Comparison of ENCODE assay signal across 8 cellular contexts in the genomic region with DNA sequence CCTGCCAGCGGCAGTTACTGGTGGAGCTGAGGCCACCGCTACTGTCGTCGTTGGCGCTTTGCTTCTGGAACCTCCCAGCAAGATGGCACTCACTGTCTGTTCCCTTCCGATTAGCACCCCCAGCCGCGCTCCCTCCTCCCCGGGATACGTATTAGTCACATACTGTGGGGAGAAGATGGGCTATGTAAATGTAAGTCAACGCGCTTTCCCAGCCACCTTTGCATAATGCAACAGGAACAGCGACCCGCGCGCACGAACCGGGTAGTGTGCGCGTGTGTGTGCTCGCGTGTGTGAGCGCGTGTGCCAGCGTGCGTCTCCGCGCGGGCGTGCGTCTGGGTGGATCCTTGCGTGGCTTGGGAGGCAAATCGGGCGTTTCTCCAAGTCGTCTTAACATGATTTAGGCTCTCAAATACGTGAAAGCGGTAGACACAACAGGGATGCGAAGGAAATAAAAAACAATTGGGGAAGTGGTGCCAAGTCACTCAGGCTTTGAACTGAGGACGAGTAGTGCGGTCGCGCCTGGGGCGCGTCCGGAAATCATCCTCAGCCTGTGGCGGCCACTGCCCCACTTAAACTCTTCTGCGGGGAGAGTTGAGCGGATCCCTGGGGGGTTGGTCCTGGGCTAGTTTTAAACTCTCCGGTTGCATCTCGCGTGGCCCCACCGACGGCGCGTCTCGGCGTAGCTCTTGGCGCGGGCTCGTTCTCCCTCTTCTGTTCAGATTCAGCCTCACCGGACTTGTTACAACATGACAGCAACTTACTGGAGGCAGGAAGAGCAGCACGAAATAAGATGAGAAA. TPM values are rescaled to one million over a fixed set of nuclear protein-coding genes. Genes with fewer than 3 reads are reported as not detected.
DNase-seq lines count a peak whose midpoint lies in the region; ATAC-seq and TF ChIP-seq lines count a peak whose summit lies in the region.

No MANE protein-coding gene starts in this region.

- H3K4me3 ChIP-seq in RWPE2 (ENCODE audit: severe bottlenecking): peak overlapping the region; percentile 58
- peak overlapping the region; percentile 59 to 70 (median 60) for H3K4me3 ChIP-seq in esophagus muscularis mucosa

- H2BK5ac ChIP-seq in H9 (ENCODE audit: insufficient read length, low read length): no peak overlapping the region

- ATAC-seq in RWPE2 (ENCODE audit: low read depth) (peak; percentile 33), HG02870 (IDR thresholded peaks at IDR 0.05; ENCODE audit: unreplicated experiment) (no peak), GM19351 (IDR thresholded peaks at IDR 0.05; ENCODE audit: unreplicated experiment) (no peak), GM19328 (IDR thresholded peaks at IDR 0.05; ENCODE audit: unreplicated experiment) (no peak)

- H3K36me3 ChIP-seq in RWPE2 (ENCODE audit: low read depth) (no peaks in the 10 kb centered on the region), esophagus muscularis mucosa (no peaks in the 10 kb centered on the region)

- no peak overlapping the region for H2AK5ac ChIP-seq in H9 (ENCODE audit: insufficient read length, low read length)

- no peak overlapping the region for H3K18ac ChIP-seq in H9 (ENCODE audit: insufficient read length, low read depth, low read length)

- no peaks in the 10 kb centered on the region for H3K36me3 Mint-ChIP-seq in H9 (ENCODE audit: insufficient read depth in 1 of 3, low read depth in 3 of 3)

- H2BK120ac ChIP-seq in H9 (ENCODE audit: low read depth, low read length, poor library complexity, severe bottlenecking): no peak overlapping the region

- H3K14ac ChIP-seq in H9 (ENCODE audit: insufficient read depth, low read length): no peak overlapping the region

- H3K4me2 ChIP-seq in H9 (ENCODE audit: insufficient read depth, insufficient read length, low read length): peak overlapping the region; percentile 73

- H3K79me2 ChIP-seq in H9 (ENCODE audit: insufficient read depth, low read length): no peaks in the 10 kb centered on the region

- no peak for TF ChIP-seq POLR2A in esophagus muscularis mucosa (IDR thresholded peaks at IDR 0.05; ENCODE audit: low read depth)

- no peak overlapping the region for H4K91ac ChIP-seq in H9 (ENCODE audit: insufficient read length, low read depth, low read length)

- peak; percentile 78 for DNase-seq in H9
- DNase-seq in RWPE2 (ENCODE audit: low spot score): peak; percentile 86
- DNase-seq in esophagus muscularis mucosa (ENCODE audit: extremely low spot score): no peak
- DNase-seq in midbrain (lab: John Stamatoyannopoulos, UW): peak; percentile 8
- DNase-seq in ureter (ENCODE audit: low spot score): peak; percentile 68

- peaks cover 2 to 5% of the 10 kb centered on the region in 2 experiments; a peak in 2 of 5 replicates for H3K9me3 Mint-ChIP-seq in H9

- H2BK12ac ChIP-seq in H9 (ENCODE audit: insufficient read length, low read depth, low read length): no peak overlapping the region

- intact Hi-C loops in esophagus muscularis mucosa (cut with DNase I): no loop called here

- no peak overlapping the region for H3K56ac ChIP-seq in H9 (ENCODE audit: insufficient read length, low read depth, low read length)

- TF ChIP-seq CTCF in H9 (conservative IDR thresholded peaks at IDR 0.05): no peak
- peak; percentile 77 for TF ChIP-seq CTCF in RWPE2 (IDR thresholded peaks at IDR 0.05; ENCODE audit: poor library complexity, severe bottlenecking)
- peak in 2 of 3 experiments; percentile 3 to 15 for TF ChIP-seq CTCF in esophagus muscularis mucosa (IDR thresholded peaks at IDR 0.05)

- no peak overlapping the region for H3K27ac ChIP-seq in H9 (ENCODE audit: insufficient read length, low read depth, low read length)
- peak overlapping the region; percentile 85 for H3K27ac ChIP-seq in RWPE2 (ENCODE audit: poor library complexity, severe bottlenecking)
- peak overlapping the region; percentile 62 to 75 (median 70) for H3K27ac ChIP-seq in esophagus muscularis mucosa (replicated peaks in 1 of 4)

- H3K4ac ChIP-seq in H9 (ENCODE audit: low read depth, low read length): no peak overlapping the region

- H3K27me3 ChIP-seq in H9 (ENCODE audit: insufficient read depth, low read length) (peaks cover 56% of the 10 kb centered on the region), RWPE2 (ENCODE audit: insufficient read depth, poor library complexity, severe bottlenecking) (no peaks in the 10 kb centered on the region), esophagus muscularis mucosa (peaks cover 0 to 70% (median 16%) of the 10 kb centered on the region in 4 donors)

- H3K23ac ChIP-seq in H9 (ENCODE audit: insufficient read length, low read depth, low read length): no peak overlapping the region

- H2BK15ac ChIP-seq in H9 (ENCODE audit: low read depth, low read length): no peak overlapping the region

- peak overlapping the region; percentile 72 to 95 for H3K4me3 Mint-ChIP-seq in H9

- no peak overlapping the region for H2AFZ ChIP-seq in H9 (ENCODE audit: low read length)

- no peaks in the 10 kb centered on the region for H3K9me3 ChIP-seq in H9 (ENCODE audit: control insufficient read depth, low read depth, low read length)
- no peaks in the 10 kb centered on the region for H3K9me3 ChIP-seq in RWPE2 (ENCODE audit: severe bottlenecking)
- no peaks in the 10 kb centered on the region for H3K9me3 ChIP-seq in esophagus muscularis mucosa

- peaks cover 64 to 76% of the 10 kb centered on the region in 2 experiments for H3K4me1 Mint-ChIP-seq in H9

- H4K5ac ChIP-seq in H9 (ENCODE audit: insufficient read length, low read depth, low read length): no peak overlapping the region

- H4K8ac ChIP-seq in H9 (replicated peaks; ENCODE audit: insufficient read length, low read depth, low read length): no peak overlapping the region

- H4K20me1 ChIP-seq in H9 (ENCODE audit: control insufficient read depth, insufficient read depth, insufficient read length): no peaks in the 10 kb centered on the region

- H3K4me1 ChIP-seq in H9 (ENCODE audit: insufficient read depth, low read length) (peaks cover 7% of the 10 kb centered on the region; the same call in 1 of the 2 replicates), RWPE2 (ENCODE audit: insufficient read depth, poor library complexity, severe bottlenecking) (peaks cover 30% of the 10 kb centered on the region), esophagus muscularis mucosa (peaks cover 19 to 63% (median 57%) of the 10 kb centered on the region in 4 donors)

- peaks cover 93% of the 10 kb centered on the region for H3K27me3 Mint-ChIP-seq in H9 (ENCODE audit: low read depth)

- H2BK20ac ChIP-seq in H9 (ENCODE audit: low read depth, low read length, poor library complexity, severe bottlenecking): no peak overlapping the region

- no peak for TF ChIP-seq EP300 in esophagus muscularis mucosa (IDR thresholded peaks at IDR 0.05)

- no peak overlapping the region for H3T11ph ChIP-seq in H9 (ENCODE audit: low read length)

- H3K27ac Mint-ChIP-seq in H9: no peak overlapping the region

- no CpG with 5 or more reads among the region's 62 CpGs for WGBS in H9 (ENCODE audit: extremely low coverage, insufficient read length, low lambda C conversion rate)
- WGBS in esophagus muscularis mucosa: under 1% methylated on average over 56 of the region's 62 CpGs

- peaks cover 53% of the 10 kb centered on the region for H3K23me2 ChIP-seq in H9 (ENCODE audit: insufficient read length, low read depth, low read length, poor library complexity, severe bottlenecking)

- no peak overlapping the region for H3K9ac ChIP-seq in H9 (ENCODE audit: extremely low read depth, insufficient read length, low read length)

- H3K79me1 ChIP-seq in H9 (ENCODE audit: insufficient read depth, low read depth, low read length, poor library complexity, severe bottlenecking): no peaks in the 10 kb centered on the region

RNA-seq across cellular contexts. Expression of gene FLRT2, which starts 1.8 kb away (rescaled TPM):
- 2.8 and 3.3 TPM in 2 replicates for total RNA-seq in H9 (2021)
- total RNA-seq in esophagus muscularis mucosa: 10 to 100 TPM in 2 of 4 donors, 1 to 10 TPM in 2; 2.5 to 13.0 (median 7.9) TPM
- total RNA-seq in ureter: 25.5 TPM
